ENCODE assay signal across 8 cellular contexts in genomic region chr14:55123101-55123500, GRCh38. TPM values are rescaled to one million over a fixed set of nuclear protein-coding genes. Genes with fewer than 3 reads are reported as not detected.
DNase-seq lines count a peak whose midpoint lies in the region; ATAC-seq, FAIRE-seq and TF ChIP-seq lines count a peak whose summit lies in the region.

No MANE protein-coding gene starts in this region.

- peaks cover 31% of the 10 kb centered on the region for H3K4me1 ChIP-seq in GM23248 (ENCODE audit: insufficient read depth)
- H3K4me1 ChIP-seq in left ventricle myocardium inferior, result peaks cover 98% of the 10 kb centered on the region
- peaks cover 11 to 95% (median 51%) of the 10 kb centered on the region in 6 donors for H3K4me1 ChIP-seq in spleen

- peak overlapping the region; percentile 61 for H3K4me2 ChIP-seq in GM23248 (ENCODE audit: unreplicated experiment)

- no peak overlapping the region for H3K4me3 ChIP-seq in GM23248
- H3K4me3 ChIP-seq in left ventricle myocardium inferior, result no peak overlapping the region
- H3K4me3 ChIP-seq in spleen, result no peak overlapping the region

- no peaks in the 10 kb centered on the region for H3K9me2 ChIP-seq in GM23248 (ENCODE audit: insufficient read depth)

- peak; percentile 94 for DNase-seq in GM23248
- peak; percentile 95 for DNase-seq in amniotic epithelial cell (ENCODE audit: low read depth)
- DNase-seq in left ventricle myocardium inferior, result no peak
- DNase-seq in spleen, result no peak
- no peak for DNase-seq in GM12892 (ENCODE audit: insufficient read length)
- no peak for DNase-seq in 8988T

- no peak overlapping the region for H2AFZ ChIP-seq in GM23248

- H3K27me3 ChIP-seq in GM23248 (replicated peaks; ENCODE audit: insufficient read depth) (no peaks in the 10 kb centered on the region), left ventricle myocardium inferior (ENCODE audit: low read depth) (no peaks in the 10 kb centered on the region), spleen (replicated peaks in 1 of 7) (no peaks in the 10 kb centered on the region)

- no peak for TF ChIP-seq CTCF in left ventricle myocardium inferior (IDR thresholded peaks at IDR 0.05; ENCODE audit: borderline replicate concordance)
- TF ChIP-seq CTCF in spleen (IDR thresholded peaks at IDR 0.05 in 8 of 11, conservative IDR thresholded peaks at IDR 0.05 in 3 of 11), result no peak

- no peaks in the 10 kb centered on the region for H3K79me2 ChIP-seq in GM23248 (ENCODE audit: insufficient read depth)

- H4K20me1 ChIP-seq in GM23248 (ENCODE audit: insufficient read depth), result no peaks in the 10 kb centered on the region

- 60 to 65% methylated on average over 8 of the region's 8 CpGs for WGBS in GM23248 (ENCODE audit: low coverage in 1 of 2, low lambda C conversion rate in 2 of 2, missing lambda C conversion rate in 2 of 2), 2 experiments
- WGBS in spleen, 5 donors, result 75 to 88% (median 81%) methylated on average over 8 of the region's 8 CpGs

- FAIRE-seq in GM12892 (lab: Jason Lieb, UNC), result no peak

- TF ChIP-seq POLR2A in spleen (IDR thresholded peaks at IDR 0.05), result no peak
- no peak for TF ChIP-seq POLR2A in GM12892 (IDR thresholded peaks at IDR 0.05; ENCODE audit: low read depth, low read length)

- intact Hi-C loops in left ventricle myocardium inferior (cut with micrococcal nuclease) (no loop called here), spleen (cut with DNase I; ENCODE audit: low total_unique reads) (no loop called here)

- H3K9me3 ChIP-seq in GM23248 (ENCODE audit: low read depth) (no peaks in the 10 kb centered on the region), left ventricle myocardium inferior (replicated peaks) (no peaks in the 10 kb centered on the region), spleen (no peaks in the 10 kb centered on the region)

- H3K27ac ChIP-seq in GM23248 (peak overlapping the region; percentile 47), left ventricle myocardium inferior (replicated peaks) (peak overlapping the region; percentile 95), spleen (peak overlapping the region in 7 of 8 donors; percentile 40 to 81 (median 63))

- H3K36me3 ChIP-seq in GM23248 (ENCODE audit: low read depth) (no peaks in the 10 kb centered on the region), left ventricle myocardium inferior (no peaks in the 10 kb centered on the region), spleen (no peaks in the 10 kb centered on the region)

- in situ Hi-C loops in GM23248 (cut with MboI), result no loop called here

- ATAC-seq in GM18861 (IDR thresholded peaks at IDR 0.05; ENCODE audit: unreplicated experiment) (no peak), HG03354 (IDR thresholded peaks at IDR 0.05; ENCODE audit: poor library complexity, severe bottlenecking, unreplicated experiment) (no peak)

- H3F3A ChIP-seq in GM23248 (ENCODE audit: insufficient read depth), result peaks cover 18% of the 10 kb centered on the region

- peak overlapping the region; percentile 62 for H3K9ac ChIP-seq in GM23248

RNA-seq across cellular contexts. Expression of gene LGALS3, which starts 6.0 kb away (rescaled TPM):
- total RNA-seq in GM23248 (2014; rRNA removed; shearing (Covaris generic)), result 297 and 363 TPM in 2 replicates
- polyA plus RNA-seq in GM23248 (2016; fragmentation: Nextera tagmentation; extraction: Ambion mirVana), result 541 and 553 TPM in 2 replicates
- 194 TPM for total RNA-seq in left ventricle myocardium inferior
- 10 to 100 TPM; 37.4 to 71.1 (median 48.8) TPM for total RNA-seq in spleen
- polyA plus RNA-seq in spleen, result 100 to 1,000 TPM in 1 of 3 donors, 10 to 100 TPM in 2; 61.1 to 201 (median 69.1) TPM
- 48.5 TPM for polyA plus RNA-seq in GM12892 (2012; ENCODE audit: missing spikeins)

Comparison
In these comparisons a context has a peak if more than half of its experiments do, and no peak if none do; other contexts are left out.
1. DNase-seq: peak in GM23248 (single experiment) and amniotic epithelial cell (single experiment); none in left ventricle myocardium inferior (single experiment), spleen (single experiment), GM12892 (single experiment) and 8988T (single experiment).
2. Peak in every context shown above with its lines, with median percentiles within 50 percentile points of each other: H3K27ac ChIP-seq.